13 cellular contexts compared by ENCODE assay signal in the genomic region with DNA sequence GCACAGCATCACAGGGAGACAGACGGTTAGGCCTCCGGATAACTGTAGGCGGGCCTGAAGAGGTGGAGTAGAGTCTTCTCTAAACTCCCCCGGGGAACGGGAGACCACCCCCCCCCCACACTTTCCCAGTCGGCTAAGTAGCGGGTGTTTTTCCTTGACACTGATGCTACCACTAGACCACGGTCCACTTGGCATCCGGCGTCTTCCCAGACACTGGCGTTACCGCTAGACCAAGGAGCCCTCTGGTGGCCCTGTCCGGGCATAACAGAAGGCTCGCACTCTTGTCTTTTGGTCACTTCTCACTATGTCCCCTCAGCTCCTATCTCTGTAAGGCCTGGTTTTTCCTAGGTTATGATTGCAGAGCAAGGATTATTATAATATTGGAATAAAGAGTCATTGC. TPM values are rescaled to one million over a fixed set of nuclear protein-coding genes. Genes with fewer than 3 reads are reported as not detected.
DNase-seq lines count a peak whose midpoint lies in the region; ATAC-seq, FAIRE-seq and TF ChIP-seq lines count a peak whose summit lies in the region.
"Had no signal": no experiment of that assay in that cellular context is flagged by ENCODE, and none has a peak within 500 bp of the region (broad histone marks: within the 10 kb centered on the region; RNA-seq: fewer than 3 reads in every experiment).

No MANE protein-coding gene starts in this region.

- peak; percentile 58 to 67 for TF ChIP-seq RAD21 in H1 (IDR thresholded peaks at IDR 0.05 in 1 of 2, conservative IDR thresholded peaks at IDR 0.05 in 1 of 2; ENCODE audit: low read depth in 2 of 2, low read length in 2 of 2)

- H3K79me2 ChIP-seq in OCI-LY1 (ENCODE audit: insufficient read depth, low read length) (no peaks in the 10 kb centered on the region), H1 (ENCODE audit: control insufficient read depth in 1 of 2, insufficient read depth in 2 of 2, low read length in 2 of 2) (no peaks in the 10 kb centered on the region)

- no peaks in the 10 kb centered on the region for H3K23me2 ChIP-seq in H1 (ENCODE audit: low read depth, low read length)

- H3K9me3 ChIP-seq in OCI-LY1 (ENCODE audit: low read length) (no peaks in the 10 kb centered on the region), H1 (ENCODE audit: insufficient read depth in 2 of 2, low read depth in 1 of 2, low read length in 1 of 2) (peaks cover 0 to 7% of the 10 kb centered on the region in 2 experiments; a peak in 1 of 4 replicates)
- H3K9me3 ChIP-seq: BLaER1 treated with 17β-estradiol and CSF1 and Interleukin-3, amounts not matched to agents 10 nM and 100 nM; heart left ventricle had no signal

- H2BK5ac ChIP-seq in H1 (ENCODE audit: low read depth, low read length) = no peak overlapping the region

- no peak overlapping the region for H3K4me3 Mint-ChIP-seq in activated naive CD4-positive, alpha-beta T cell treated with anti-CD3 and anti-CD28 coated beads for 36 hours

- H3K27me3 Mint-ChIP-seq in activated naive CD4-positive, alpha-beta T cell treated with anti-CD3 and anti-CD28 coated beads for 36 hours (ENCODE audit: low read depth) = no peaks in the 10 kb centered on the region

- H3K36me3 Mint-ChIP-seq in activated naive CD4-positive, alpha-beta T cell treated with anti-CD3 and anti-CD28 coated beads for 36 hours (ENCODE audit: low read depth) = no peaks in the 10 kb centered on the region

- H3K9me3 Mint-ChIP-seq in activated naive CD4-positive, alpha-beta T cell treated with anti-CD3 and anti-CD28 coated beads for 36 hours = no peaks in the 10 kb centered on the region

- WGBS in H1 (ENCODE audit: extremely low coverage in 1 of 2, insufficient coverage in 1 of 2, insufficient read length in 1 of 2, insufficient replicate concordance in 2 of 2, low coverage in 1 of 2, low lambda C conversion rate in 2 of 2, missing lambda C conversion rate in 1 of 2), 2 experiments = 87% methylated on average over 14 of the region's 14 CpGs; no CpG with 5 or more reads in 1 of the 2 experiments

- TF ChIP-seq EP300 in H1 (IDR thresholded peaks at IDR 0.05; ENCODE audit: borderline replicate concordance in 1 of 2, low read depth in 2 of 2, low read length in 2 of 2) = no peak

- CTCF ChIA-PET in activated naive CD4-positive, alpha-beta T cell treated with anti-CD3 and anti-CD28 coated beads for 36 hours (lab: Charles Lee) = interaction anchor here (0.6 to 1.8 kb wide), 6 partner anchors 8 to 262 kb away, joined by 3 to 8 read pairs (median 3); no protein-coding TSS in a partner anchor
- CTCF ChIA-PET in H1 (lab: Charles Lee; ENCODE audit: partially characterized antibody) = interaction anchor here (0.8 to 6.8 kb wide), 17 partner anchors 11 to 197 kb away, joined by 3 to 78 read pairs (median 4); no protein-coding TSS in a partner anchor

- H4K20me1 ChIP-seq in OCI-LY1 (ENCODE audit: insufficient read depth, low read length) = no peaks in the 10 kb centered on the region
- H4K20me1 ChIP-seq in H1 (replicated peaks in 1 of 2; ENCODE audit: control insufficient read depth in 1 of 2, insufficient read depth in 2 of 2, low read length in 2 of 2) = no peaks in the 10 kb centered on the region
- H4K20me1 ChIP-seq: BLaER1 treated with 17β-estradiol and CSF1 and Interleukin-3, amounts not matched to agents 10 nM and 100 nM had no signal

- H4K8ac ChIP-seq in H1 (ENCODE audit: extremely low read depth, insufficient read depth, low read length) = no peak overlapping the region

- H3K4ac ChIP-seq in H1 (replicated peaks; ENCODE audit: insufficient read length, low read depth, low read length) = no peak overlapping the region

- H2AK5ac ChIP-seq in H1 (ENCODE audit: low read depth, low read length) = no peak overlapping the region

- H4K5ac ChIP-seq in H1 (ENCODE audit: insufficient read length, low read depth, low read length) = no peak overlapping the region

- TF ChIP-seq CTCF in OCI-LY1 (IDR thresholded peaks at IDR 0.05; ENCODE audit: low read length) = peak; percentile 50; the same call in 1 of the 2 replicates
- TF ChIP-seq CTCF in H1 (IDR thresholded peaks at IDR 0.05; ENCODE audit: control extremely low read depth in 1 of 3, insufficient read depth in 1 of 3, low read depth in 1 of 3, low read length in 3 of 3) = peak; percentile 56 to 60 (median 58)

- no peak overlapping the region for H3K56ac ChIP-seq in H1 (replicated peaks; ENCODE audit: insufficient read length, low read depth, low read length)

- no peaks in the 10 kb centered on the region; the same call in 1 of the 2 replicates for H3K27me3 ChIP-seq in OCI-LY1 (ENCODE audit: insufficient read depth, low read length)
- no peaks in the 10 kb centered on the region for H3K27me3 ChIP-seq in H1 (replicated peaks in 1 of 4; ENCODE audit: control insufficient read depth in 3 of 4, extremely low read depth in 1 of 4, insufficient read depth in 3 of 4, low read length in 3 of 4)
- H3K27me3 ChIP-seq: BLaER1 treated with 17β-estradiol and CSF1 and Interleukin-3, amounts not matched to agents 10 nM and 100 nM; heart left ventricle had no signal

- H3K4me2 ChIP-seq in OCI-LY1 (ENCODE audit: low read length) = no peak overlapping the region
- no peak overlapping the region for H3K4me2 ChIP-seq in H1 (ENCODE audit: insufficient read depth in 1 of 2, low read depth in 2 of 2, low read length in 2 of 2)
- H3K4me2 ChIP-seq: BLaER1 treated with 17β-estradiol and CSF1 and Interleukin-3, amounts not matched to agents 10 nM and 100 nM had no signal

- H3F3A ChIP-seq in OCI-LY1 (ENCODE audit: insufficient read depth, low read length) = no peaks in the 10 kb centered on the region

- H3K27ac Mint-ChIP-seq in activated naive CD4-positive, alpha-beta T cell treated with anti-CD3 and anti-CD28 coated beads for 36 hours = no peak overlapping the region

- ATAC-seq in GM21528 (IDR thresholded peaks at IDR 0.05; ENCODE audit: low FRiP score, unreplicated experiment) = no peak
- ATAC-seq: heart left ventricle had no signal

- H4K91ac ChIP-seq in H1 (replicated peaks; ENCODE audit: insufficient read length, low read length) = no peak overlapping the region

- H3K4me3 ChIP-seq in OCI-LY1 (ENCODE audit: low read depth, low read length, poor library complexity, severe bottlenecking) = no peak overlapping the region
- no peak overlapping the region for H3K4me3 ChIP-seq in H1 (ENCODE audit: extremely low read depth in 1 of 4, insufficient read depth in 2 of 4, low read depth in 3 of 4, low read length in 4 of 4)
- H3K4me3 ChIP-seq: BLaER1 treated with 17β-estradiol and CSF1 and Interleukin-3, amounts not matched to agents 10 nM and 100 nM; heart left ventricle had no signal

- no peak overlapping the region for H3K9ac ChIP-seq in OCI-LY1 (ENCODE audit: low read length)
- H3K9ac ChIP-seq in H1 (replicated peaks in 1 of 4; ENCODE audit: extremely low read depth in 1 of 4, low read depth in 3 of 4, low read length in 3 of 4) = no peak overlapping the region
- H3K9ac ChIP-seq: BLaER1 treated with 17β-estradiol and CSF1 and Interleukin-3, amounts not matched to agents 10 nM and 100 nM had no signal

- H3K27ac ChIP-seq in OCI-LY1 (ENCODE audit: low read depth, low read length, poor library complexity, severe bottlenecking) = no peak overlapping the region
- no peak overlapping the region for H3K27ac ChIP-seq in H1 (ENCODE audit: low read depth, low read length)
- H3K27ac ChIP-seq: BLaER1 treated with 17β-estradiol and CSF1 and Interleukin-3, amounts not matched to agents 10 nM and 100 nM; heart left ventricle; RWPE1 had no signal

- POLR2A ChIA-PET in H1 (lab: Charles Lee; ENCODE audit: partially characterized antibody) = interaction anchor here (0.6 to 4.8 kb wide), 4 partner anchors 9 to 37 kb away, joined by 3 to 40 read pairs (median 13); a partner anchor contains a TSS

- H3K4me1 ChIP-seq in OCI-LY1 (ENCODE audit: insufficient read depth, low read length, severe bottlenecking) (no peaks in the 10 kb centered on the region), H1 (replicated peaks in 1 of 4; ENCODE audit: control insufficient read depth in 3 of 4, insufficient read depth in 4 of 4, low read length in 3 of 4) (no peaks in the 10 kb centered on the region)
- H3K4me1 ChIP-seq: BLaER1 treated with 17β-estradiol and CSF1 and Interleukin-3, amounts not matched to agents 10 nM and 100 nM; heart left ventricle had no signal

- peaks cover 2% of the 10 kb centered on the region for H3K4me1 Mint-ChIP-seq in activated naive CD4-positive, alpha-beta T cell treated with anti-CD3 and anti-CD28 coated beads for 36 hours (ENCODE audit: low read depth)

- H3K23ac ChIP-seq in H1 (ENCODE audit: insufficient read length) = no peak overlapping the region

- no peak overlapping the region for H2BK15ac ChIP-seq in H1 (ENCODE audit: low read length)

- no peaks in the 10 kb centered on the region for H3K9me2 ChIP-seq in OCI-LY1 (ENCODE audit: low read depth, low read length)

- no peak overlapping the region for H2BK20ac ChIP-seq in H1 (ENCODE audit: low read length)

- no peak overlapping the region for H3K14ac ChIP-seq in H1 (ENCODE audit: insufficient read length)

- intact Hi-C loops in activated naive CD4-positive, alpha-beta T cell treated with anti-CD3 and anti-CD28 coated beads for 36 hours (cut with micrococcal nuclease) = no loop called here

- DNase-seq in activated naive CD4-positive, alpha-beta T cell treated with anti-CD3 and anti-CD28 coated beads for 36 hours = peak; percentile 32
- no peak for DNase-seq in activated naive CD4-positive, alpha-beta T cell (lab: John Stamatoyannopoulos, UW)
- DNase-seq in H1 (ENCODE audit: low read depth in 1 of 2, low spot score in 2 of 2) = peak in 1 of 2 experiments; percentile 82
- peak; percentile 21 for DNase-seq in stimulated activated CD4-positive, alpha-beta T cell treated with anti-CD3 and anti-CD28 coated beads, Interleukin-4, amount 100 ng/mL, for 24 hours
- no peak for DNase-seq in HuH-7.5 (ENCODE audit: low spot score)
- no peak for DNase-seq in kidney glomerular epithelial cell (lab: John Stamatoyannopoulos, UW)
- DNase-seq: heart left ventricle, NCI-H1436 treated with DMSO at 0.1 percent for 48 hours had no signal

- H2AFZ ChIP-seq in OCI-LY1 (ENCODE audit: low read length) (no peak overlapping the region), H1 (ENCODE audit: low read length) (no peak overlapping the region)

- no peak overlapping the region for H2BK120ac ChIP-seq in H1 (replicated peaks; ENCODE audit: low read depth, low read length)

- no peak overlapping the region for H2BK12ac ChIP-seq in H1 (ENCODE audit: low read depth, low read length)

- H3K18ac ChIP-seq in H1 (ENCODE audit: extremely low read depth, low read length) = no peak overlapping the region

- TF ChIP-seq POLR2A in H1 (IDR thresholded peaks at IDR 0.05; ENCODE audit: control extremely low read depth in 1 of 2, low read depth in 2 of 2, low read length in 2 of 2) = no peak

- H3K36me3 ChIP-seq in OCI-LY1 (ENCODE audit: insufficient read depth, low read length) (no peaks in the 10 kb centered on the region), H1 (ENCODE audit: control insufficient read depth in 2 of 4, insufficient read depth in 4 of 4, low read length in 3 of 4) (no peaks in the 10 kb centered on the region; a peak in 1 of 8 replicates)
- H3K36me3 ChIP-seq: BLaER1 treated with 17β-estradiol and CSF1 and Interleukin-3, amounts not matched to agents 10 nM and 100 nM; heart left ventricle had no signal

- FAIRE-seq in H1 (lab: Jason Lieb, UNC) = no peak
- FAIRE-seq: GM18507 had no signal

- H3K79me1 ChIP-seq in H1 (ENCODE audit: low read depth, low read length) = no peaks in the 10 kb centered on the region

RNA-seq across cellular contexts. Expression of a gene that starts 25.7 kb away (rescaled TPM):
- 100 to 1,000 TPM; 908 to 911 TPM for total RNA-seq in activated naive CD4-positive, alpha-beta T cell treated with anti-CD3 and anti-CD28 coated beads for 36 hours
- 1,442 and 1,478 TPM in 2 replicates for total RNA-seq in H1 (2021; fragmentation: NEBNext Ultra II Directional; extraction: Animal tissue kit (Norgen Biotek cat#: 25700))
- polyA plus RNA-seq in H1 (2011; rRNA removed) = 61.2 and 61.5 TPM in 2 replicates
- polyA plus RNA-seq in H1 (2011; cell fraction: cytosol; rRNA removed) = 262 TPM
- polyA plus RNA-seq in H1 (2011; cell fraction: nucleus; rRNA removed) = 125 TPM
- polyA plus RNA-seq in H1 (2012, experiment 1 of 2) = 864 to 1,058 TPM (median 903 TPM) in 4 replicates
- polyA plus RNA-seq in H1 (2012, experiment 2 of 2) = 81.1 TPM
- 607 TPM for polyA plus RNA-seq in H1 (2013, experiment 1 of 2)
- polyA plus RNA-seq in H1 (2013, experiment 2 of 2) = 625 TPM
- polyA minus RNA-seq in H1 (2011; rRNA and poly(A)+ RNA removed) = 73.2 and 117 TPM in 2 replicates
- 146 TPM for polyA minus RNA-seq in H1 (2011; cell fraction: cytosol; rRNA and poly(A)+ RNA removed)
- polyA minus RNA-seq in H1 (2011; cell fraction: nucleus; rRNA and poly(A)+ RNA removed) = 137 TPM

RNA-seq across cellular contexts. Expression of a gene that starts 40.3 kb away (rescaled TPM):
- not detected for total RNA-seq in activated naive CD4-positive, alpha-beta T cell treated with anti-CD3 and anti-CD28 coated beads for 36 hours
- 0.46 and 0.56 TPM in 2 replicates for total RNA-seq in H1 (2021; fragmentation: NEBNext Ultra II Directional; extraction: Animal tissue kit (Norgen Biotek cat#: 25700))
- polyA plus RNA-seq in H1 (2011; rRNA removed) = 1.5 and 2.0 TPM in 2 replicates
- polyA plus RNA-seq in H1 (2011; cell fraction: cytosol; rRNA removed) = 1.0 TPM
- 1.5 TPM for polyA plus RNA-seq in H1 (2011; cell fraction: nucleus; rRNA removed)
- 0.40 to 0.78 TPM (median 0.60 TPM) in 4 replicates for polyA plus RNA-seq in H1 (2012, experiment 1 of 2)
- 0.38 TPM for polyA plus RNA-seq in H1 (2012, experiment 2 of 2)
- 0.77 TPM for polyA plus RNA-seq in H1 (2013, experiment 1 of 2)
- polyA plus RNA-seq in H1 (2013, experiment 2 of 2) = 0.83 TPM
- 0.78 and 1.2 TPM in 2 replicates for polyA minus RNA-seq in H1 (2011; rRNA and poly(A)+ RNA removed)
- 0.44 TPM for polyA minus RNA-seq in H1 (2011; cell fraction: cytosol; rRNA and poly(A)+ RNA removed)
- 0.90 TPM for polyA minus RNA-seq in H1 (2011; cell fraction: nucleus; rRNA and poly(A)+ RNA removed)

Comparison
In these comparisons a context has a peak if more than half of its experiments do, and no peak if none do; other contexts are left out.
1. DNase-seq: peak in activated naive CD4-positive, alpha-beta T cell treated with anti-CD3 and anti-CD28 coated beads for 36 hours (single experiment) and stimulated activated CD4-positive, alpha-beta T cell treated with anti-CD3 and anti-CD28 coated beads, Interleukin-4, amount 100 ng/mL, for 24 hours (single experiment); none in activated naive CD4-positive, alpha-beta T cell (0 of 4), HuH-7.5 (single experiment) and kidney glomerular epithelial cell (single experiment).